In genomic region chr7:46545790-46546189, GRCh38 we compare ENCODE assay signal across 18 cellular contexts.
DNase-seq lines count a peak whose midpoint lies in the region; ATAC-seq, FAIRE-seq and TF ChIP-seq lines count a peak whose summit lies in the region.
"Had no signal": no experiment of that assay in that cellular context is flagged by ENCODE, and none has a peak within 500 bp of the region (broad histone marks: within the 10 kb centered on the region; RNA-seq: fewer than 3 reads in every experiment).

No MANE protein-coding gene starts in this region.

- no peaks in the 10 kb centered on the region for H3K36me3 ChIP-seq in IMR-90 (ENCODE audit: control insufficient read depth, insufficient read depth, low read length)
- H3K36me3 ChIP-seq in K562 (ENCODE audit: control insufficient read depth, insufficient read depth, low read length), result no peaks in the 10 kb centered on the region
- no peaks in the 10 kb centered on the region for H3K36me3 ChIP-seq in kidney epithelial cell (ENCODE audit: control insufficient read depth, insufficient read depth, low read length)

- no peak overlapping the region for H2AFZ ChIP-seq in IMR-90 (replicated peaks; ENCODE audit: low read length, poor library complexity)
- no peak overlapping the region for H2AFZ ChIP-seq in K562 (ENCODE audit: low read depth, low read length)

- H4K20me1 ChIP-seq in IMR-90 (ENCODE audit: insufficient read depth, low read length) (no peaks in the 10 kb centered on the region), K562 (replicated peaks; ENCODE audit: control insufficient read depth, insufficient read depth, low read length) (no peaks in the 10 kb centered on the region)

- no CpG with 5 or more reads among the region's 1 CpG for WGBS in IMR-90 (ENCODE audit: extremely low coverage in 2 of 2, insufficient read length in 1 of 2), 2 experiments
- WGBS in K562 (ENCODE audit: insufficient coverage, low coverage, missing lambda C conversion rate), result 0% methylated on average over 1 of the region's 1 CpG

- H3K27ac Mint-ChIP-seq in activated CD4-positive, alpha-beta T cell treated with anti-CD3 and anti-CD28 coated beads, Interleukin-2, amount 10 ng/mL, durations not matched to agents 7 days and 5 days, result no peak overlapping the region
- H3K27ac Mint-ChIP-seq: activated CD8-positive, alpha-beta T cell treated with anti-CD3 and anti-CD28 coated beads for 36 hours; B cell; H9; natural killer cell; stimulated activated memory B cell treated with anti-CD40 and anti-IgM and Interleukin-4, amounts not matched to agents 10 μg/mL and 1 μg/mL and 100 μg/mL, for 72 hours; T-helper 1 cell treated with Interleukin-12 subunit alpha and Interleukin-12 subunit beta and Interleukin-4 antibody, amounts not matched to agents 30 μg/mL and 1 μg/mL, for 36 hours had no signal

- FAIRE-seq in K562 (lab: Jason Lieb, UNC), result no peak
- FAIRE-seq: GM19239 had no signal

- TF ChIP-seq CTCF in AG04450 (IDR thresholded peaks at IDR 0.05; ENCODE audit: low read depth, low read length) (no peak), IMR-90 (conservative IDR thresholded peaks at IDR 0.05; ENCODE audit: low read depth, low read length) (no peak), K562 (IDR thresholded peaks at IDR 0.05 in 2 of 3, conservative IDR thresholded peaks at IDR 0.05 in 1 of 3; ENCODE audit: insufficient read depth in 2 of 3, low read depth in 1 of 3, low read length in 3 of 3) (no peak), kidney epithelial cell (IDR thresholded peaks at IDR 0.05; ENCODE audit: insufficient read depth, low read length, poor library complexity, severe bottlenecking) (no peak)

- no peak overlapping the region for H3K23ac ChIP-seq in IMR-90 (ENCODE audit: low read depth, low read length)

- dilution Hi-C loops in IMR-90 (cut with HindIII; ENCODE audit: low sequenced_read_pairs, unreplicated experiment), result no loop called here

- H3K4me3 ChIP-seq in AG04450 (ENCODE audit: low read depth, low read length), result no peak overlapping the region
- no peak overlapping the region for H3K4me3 ChIP-seq in IMR-90 (ENCODE audit: insufficient read depth, low read depth, low read length)
- H3K4me3 ChIP-seq in K562, result no peak overlapping the region
- no peak overlapping the region for H3K4me3 ChIP-seq in kidney epithelial cell (ENCODE audit: low read depth, low read length)

- no peak overlapping the region for H3K4me3 Mint-ChIP-seq in activated CD4-positive, alpha-beta T cell treated with anti-CD3 and anti-CD28 coated beads, Interleukin-2, amount 10 ng/mL, durations not matched to agents 7 days and 5 days
- H3K4me3 Mint-ChIP-seq: activated CD8-positive, alpha-beta T cell treated with anti-CD3 and anti-CD28 coated beads for 36 hours; B cell; H9; natural killer cell; stimulated activated memory B cell treated with anti-CD40 and anti-IgM and Interleukin-4, amounts not matched to agents 10 μg/mL and 1 μg/mL and 100 μg/mL, for 72 hours; T-helper 1 cell treated with Interleukin-12 subunit alpha and Interleukin-12 subunit beta and Interleukin-4 antibody, amounts not matched to agents 30 μg/mL and 1 μg/mL, for 36 hours had no signal

- H4K91ac ChIP-seq in IMR-90 (ENCODE audit: insufficient read depth, low read depth, low read length), result no peak overlapping the region

- H3K79me2 ChIP-seq in K562 (ENCODE audit: control insufficient read depth, insufficient read depth, low read length), result no peaks in the 10 kb centered on the region

- H3K9me1 ChIP-seq in IMR-90 (ENCODE audit: insufficient read depth, low read length) (peaks cover 3% of the 10 kb centered on the region), K562 (ENCODE audit: control insufficient read depth, insufficient read depth, low read length) (no peaks in the 10 kb centered on the region)

- H2AK9ac ChIP-seq in IMR-90 (replicated peaks; ENCODE audit: low read depth, low read length, poor library complexity), result no peak overlapping the region

- no peak overlapping the region for H4K5ac ChIP-seq in IMR-90 (ENCODE audit: low read depth, low read length)

- H4K8ac ChIP-seq in IMR-90 (ENCODE audit: low read depth in 2 of 2, low read length in 2 of 2), result no peak overlapping the region; a peak in 1 of 4 replicates

- DNase-seq in AG04450 (ENCODE audit: low read depth, low spot score) (peak; percentile 21), IMR-90 (peak; percentile 83), K562 (ENCODE audit: extremely low read depth in 1 of 4, low spot score in 3 of 4) (no peak), kidney epithelial cell (ENCODE audit: low read depth) (peak; percentile 67), NCI-H2081 treated with DMSO at 0.1 percent for 48 hours (lab: John Stamatoyannopoulos, UW) (no peak), retina (no peak)
- no peak for DNase-seq in activated CD4-positive, alpha-beta T cell treated with anti-CD3 and anti-CD28 coated beads, Interleukin-2, amount 10 ng/mL, durations not matched to agents 7 days and 5 days
- DNase-seq: activated CD8-positive, alpha-beta T cell treated with anti-CD3 and anti-CD28 coated beads for 36 hours; activated naive CD4-positive, alpha-beta T cell treated with anti-CD3 and anti-CD28 coated beads, Interleukin-2, amount 50 U/mL, for 16 hours; H9; MM.1S; natural killer cell; NCI-H510A treated with DMSO at 0.1 percent for 48 hours had no signal

- peak overlapping the region; percentile 83; the same call in 1 of the 2 replicates for H2BK120ac ChIP-seq in IMR-90 (ENCODE audit: low read depth, low read length)

- CTCF ChIA-PET in AG04450 (lab: Charles Lee) (no interaction called here), IMR-90 (lab: Yijun Ruan, JAX) (interaction anchor here (0.6 kb wide), 2 partner anchors 9 to 29 kb away, joined by 3 to 5 read pairs; no protein-coding TSS in a partner anchor), K562 (lab: Yijun Ruan, JAX; ENCODE audit: low intra/inter-chr PET ratio) (no interaction called here)
- CTCF ChIA-PET in activated CD4-positive, alpha-beta T cell treated with anti-CD3 and anti-CD28 coated beads, Interleukin-2, amount 10 ng/mL, durations not matched to agents 7 days and 5 days (lab: Charles Lee), result no interaction called here

- H3K4me1 Mint-ChIP-seq in activated CD4-positive, alpha-beta T cell treated with anti-CD3 and anti-CD28 coated beads, Interleukin-2, amount 10 ng/mL, durations not matched to agents 7 days and 5 days, result no peaks in the 10 kb centered on the region
- H3K4me1 Mint-ChIP-seq: B cell; natural killer cell; stimulated activated memory B cell treated with anti-CD40 and anti-IgM and Interleukin-4, amounts not matched to agents 10 μg/mL and 1 μg/mL and 100 μg/mL, for 72 hours had no signal

- in situ Hi-C loops in IMR-90 (cut with MboI; ENCODE audit: low sequenced_read_pairs) (no loop called here), K562 (cut with MboI) (no loop called here)

- intact Hi-C loops in IMR-90 (cut with micrococcal nuclease) (no loop called here), K562 (cut with micrococcal nuclease) (no loop called here)

- TF ChIP-seq EP300 in K562 (IDR thresholded peaks at IDR 0.05; ENCODE audit: low read length), result no peak

- H3K4ac ChIP-seq in IMR-90 (ENCODE audit: low read depth, low read length), result no peak overlapping the region

- peaks cover 4% of the 10 kb centered on the region; the same call in 1 of the 2 replicates for H3K4me1 ChIP-seq in IMR-90 (ENCODE audit: control insufficient read depth, insufficient read depth, low read length)
- no peaks in the 10 kb centered on the region for H3K4me1 ChIP-seq in K562 (replicated peaks in 1 of 2; ENCODE audit: control insufficient read depth in 2 of 2, insufficient read depth in 2 of 2, low read length in 2 of 2)

- TF ChIP-seq RAD21 in IMR-90 (IDR thresholded peaks at IDR 0.05; ENCODE audit: low read length) (no peak), K562 (CRISPR knock-in tag; conservative IDR thresholded peaks at IDR 0.05 in 1 of 2, IDR thresholded peaks at IDR 0.05 in 1 of 2) (no peak)

- H3K27ac ChIP-seq in AG04450 (ENCODE audit: low read depth, low read length) (no peak overlapping the region), IMR-90 (ENCODE audit: insufficient read depth, low read length) (no peak overlapping the region; the same call in 1 of the 2 replicates), K562 (ENCODE audit: extremely low read depth, low read depth, low read length) (no peak overlapping the region)

- no peaks in the 10 kb centered on the region for H3K9me3 Mint-ChIP-seq in activated CD4-positive, alpha-beta T cell treated with anti-CD3 and anti-CD28 coated beads, Interleukin-2, amount 10 ng/mL, durations not matched to agents 7 days and 5 days
- H3K9me3 Mint-ChIP-seq: activated CD8-positive, alpha-beta T cell treated with anti-CD3 and anti-CD28 coated beads for 36 hours; H9; T-helper 1 cell treated with Interleukin-12 subunit alpha and Interleukin-12 subunit beta and Interleukin-4 antibody, amounts not matched to agents 30 μg/mL and 1 μg/mL, for 36 hours had no signal

- H3K9ac ChIP-seq in IMR-90 (ENCODE audit: low read depth, low read length), result no peak overlapping the region
- no peak overlapping the region for H3K9ac ChIP-seq in K562 (ENCODE audit: insufficient read depth in 1 of 2, low read depth in 2 of 2, low read length in 2 of 2)

- H3K4me2 ChIP-seq in IMR-90 (ENCODE audit: low read depth, low read length), result no peak overlapping the region
- H3K4me2 ChIP-seq in K562 (ENCODE audit: insufficient read depth, low read length), result no peak overlapping the region

- POLR2A ChIA-PET in AG04450 (lab: Yijun Ruan, JAX) (no interaction called here), IMR-90 (lab: Charles Lee; ENCODE audit: unreplicated experiment) (no interaction called here), K562 (lab: Yijun Ruan, JAX) (no interaction called here)
- POLR2A ChIA-PET in activated CD4-positive, alpha-beta T cell treated with anti-CD3 and anti-CD28 coated beads, Interleukin-2, amount 10 ng/mL, durations not matched to agents 7 days and 5 days (lab: Charles Lee), result no interaction called here

- no peak overlapping the region for H2AK5ac ChIP-seq in IMR-90 (ENCODE audit: low read depth, low read length)

- H3K14ac ChIP-seq in IMR-90 (replicated peaks; ENCODE audit: low read depth, low read length), result no peak overlapping the region

- H2BK5ac ChIP-seq in IMR-90 (ENCODE audit: low read depth, low read length, poor library complexity, severe bottlenecking), result peak overlapping the region; percentile 73

- no peaks in the 10 kb centered on the region for H3K36me3 Mint-ChIP-seq in activated CD4-positive, alpha-beta T cell treated with anti-CD3 and anti-CD28 coated beads, Interleukin-2, amount 10 ng/mL, durations not matched to agents 7 days and 5 days (ENCODE audit: low read depth)
- H3K36me3 Mint-ChIP-seq: natural killer cell; stimulated activated memory B cell treated with anti-CD40 and anti-IgM and Interleukin-4, amounts not matched to agents 10 μg/mL and 1 μg/mL and 100 μg/mL, for 72 hours had no signal

- TF ChIP-seq POLR2A in IMR-90 (IDR thresholded peaks at IDR 0.05; ENCODE audit: low read depth, low read length) (no peak), K562 (conservative IDR thresholded peaks at IDR 0.05) (no peak)

- H3K9me3 ChIP-seq in AG04450 (ENCODE audit: control insufficient read depth, insufficient read depth, low read length) (no peaks in the 10 kb centered on the region), IMR-90 (ENCODE audit: control insufficient read depth, insufficient read depth, low read length) (no peaks in the 10 kb centered on the region), K562 (replicated peaks; ENCODE audit: control insufficient read depth, insufficient read depth, low read depth, low read length) (no peaks in the 10 kb centered on the region)

- BruUV-seq in IMR-90 (replicated peaks; lab: Mats Ljungman, UMichigan), result no TSS peak
- no TSS peak for BruUV-seq in K562 (replicated peaks; lab: Mats Ljungman, UMichigan)

- H3K79me1 ChIP-seq in IMR-90 (ENCODE audit: low read depth in 1 of 2, low read length in 2 of 2), result no peaks in the 10 kb centered on the region

- no peak overlapping the region for H2BK20ac ChIP-seq in IMR-90 (ENCODE audit: low read depth, low read length)

- no peak overlapping the region for H3K18ac ChIP-seq in IMR-90 (ENCODE audit: low read depth, low read length)

- no peak overlapping the region for H3K56ac ChIP-seq in IMR-90 (ENCODE audit: extremely low read depth, insufficient read depth, low read length)

- peak; percentile 61 for ATAC-seq in IMR-90 (ENCODE audit: low read depth)
- no peak for ATAC-seq in K562
- no peak for ATAC-seq in GM18861 (IDR thresholded peaks at IDR 0.05; ENCODE audit: unreplicated experiment)
- ATAC-seq: activated CD8-positive, alpha-beta T cell treated with anti-CD3 and anti-CD28 coated beads for 36 hours; natural killer cell; stimulated activated memory B cell treated with anti-CD40 and anti-IgM and Interleukin-4, amounts not matched to agents 10 μg/mL and 1 μg/mL and 100 μg/mL, for 72 hours had no signal

- no peaks in the 10 kb centered on the region for H3K27me3 Mint-ChIP-seq in activated CD4-positive, alpha-beta T cell treated with anti-CD3 and anti-CD28 coated beads, Interleukin-2, amount 10 ng/mL, durations not matched to agents 7 days and 5 days
- H3K27me3 Mint-ChIP-seq: activated CD8-positive, alpha-beta T cell treated with anti-CD3 and anti-CD28 coated beads for 36 hours; B cell; stimulated activated memory B cell treated with anti-CD40 and anti-IgM and Interleukin-4, amounts not matched to agents 10 μg/mL and 1 μg/mL and 100 μg/mL, for 72 hours had no signal

- H3K27me3 ChIP-seq in AG04450 (ENCODE audit: control insufficient read depth, insufficient read depth, low read length), result no peaks in the 10 kb centered on the region
- H3K27me3 ChIP-seq in IMR-90 (ENCODE audit: control insufficient read depth, insufficient read depth, low read length), result no peaks in the 10 kb centered on the region
- no peaks in the 10 kb centered on the region for H3K27me3 ChIP-seq in K562 (ENCODE audit: control insufficient read depth in 2 of 2, insufficient read depth in 2 of 2, low read length in 2 of 2)
- no peaks in the 10 kb centered on the region for H3K27me3 ChIP-seq in kidney epithelial cell (ENCODE audit: control insufficient read depth, insufficient read depth, low read length)

- H2BK15ac ChIP-seq in IMR-90 (ENCODE audit: low read depth, low read length), result no peak overlapping the region

Comparison
In these comparisons a context has a peak if more than half of its experiments do, and no peak if none do; other contexts are left out.
1. DNase-seq: peak in AG04450 (single experiment), IMR-90 (single experiment) and kidney epithelial cell (single experiment); none in K562 (0 of 4), NCI-H2081 treated with DMSO at 0.1 percent for 48 hours (single experiment), activated CD4-positive, alpha-beta T cell treated with anti-CD3 and anti-CD28 coated beads, Interleukin-2, amount 10 ng/mL, durations not matched to agents 7 days and 5 days (single experiment) and retina (single experiment).